22 cellular contexts compared by ENCODE assay signal in the genomic region with DNA sequence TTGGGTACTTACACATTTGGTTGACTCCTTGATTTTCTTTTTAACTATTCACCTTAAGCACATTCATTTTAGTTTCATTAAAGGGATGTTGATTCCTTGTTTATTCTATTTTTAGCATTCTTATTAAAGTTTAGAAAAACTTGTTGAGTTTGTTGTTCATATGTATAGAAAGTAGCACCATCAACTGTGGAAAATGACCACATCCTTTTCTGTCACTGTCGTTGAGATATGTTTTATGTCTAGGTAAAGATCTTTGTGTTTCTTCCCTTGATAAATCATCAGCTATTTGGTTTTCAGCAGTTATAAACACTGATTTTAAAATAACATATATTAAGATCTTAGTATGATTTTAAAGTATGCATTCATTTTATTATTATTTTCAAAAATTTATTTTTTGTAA. TPM values are rescaled to one million over a fixed set of nuclear protein-coding genes. Genes with fewer than 3 reads are reported as not detected.
DNase-seq lines count a peak whose midpoint lies in the region; ATAC-seq and FAIRE-seq lines count a peak whose summit lies in the region.
"Had no signal": no experiment of that assay in that cellular context is flagged by ENCODE, and none has a peak within 500 bp of the region (broad histone marks: within the 10 kb centered on the region; RNA-seq: fewer than 3 reads in every experiment).

No MANE protein-coding gene starts in this region.

- peak; percentile 28 for FAIRE-seq in G401.6 (lab: Jason Lieb, UNC)
- FAIRE-seq: A204.1, GM12891, GM18507 had no signal

- CTCF ChIA-PET in activated CD8-positive, alpha-beta memory T cell treated with anti-CD3 and anti-CD28 coated beads, Interleukin-2, amount 10 ng/mL, durations not matched to agents 7 days and 5 days (lab: Charles Lee): no interaction called here

- peaks cover 5% of the 10 kb centered on the region for H3K9me3 Mint-ChIP-seq in activated CD8-positive, alpha-beta memory T cell treated with anti-CD3 and anti-CD28 coated beads, Interleukin-2, amount 10 ng/mL, durations not matched to agents 7 days and 5 days (ENCODE audit: low read depth)
- peaks cover 12% of the 10 kb centered on the region for H3K9me3 Mint-ChIP-seq in T-helper 1 cell treated with Interleukin-12 subunit alpha and Interleukin-12 subunit beta and Interleukin-4 antibody, amounts not matched to agents 30 μg/mL and 1 μg/mL, for 36 hours
- no peaks in the 10 kb centered on the region for H3K9me3 Mint-ChIP-seq in immature natural killer cell
- H3K9me3 Mint-ChIP-seq: CD4-positive, CD25-positive, alpha-beta regulatory T cell; CD8-positive, alpha-beta T cell had no signal

- DNase-seq in activated CD8-positive, alpha-beta memory T cell treated with anti-CD3 and anti-CD28 coated beads, Interleukin-2, amount 10 ng/mL, durations not matched to agents 7 days and 5 days: no peak
- no peak for DNase-seq in activated CD8-positive, alpha-beta memory T cell treated with anti-CD3 and anti-CD28 coated beads, Interleukin-2, amount 50 U/mL, for 48 hours
- DNase-seq in immature natural killer cell: peak; percentile 8 to 12 (median 12)
- no peak for DNase-seq in NCI-H1436 (lab: John Stamatoyannopoulos, UW)
- no peak for DNase-seq in HuH-7.5 (ENCODE audit: low spot score)
- DNase-seq in NAMALWA (ENCODE audit: low spot score): no peak
- DNase-seq: Caco-2; CD4-positive, CD25-positive, alpha-beta regulatory T cell; CD8-positive, alpha-beta T cell; DMS 273 treated with DMSO at 0.1 percent for 48 hours; DMS79; EL; GF-D8; GOT3; H7; HCEC 1CT had no signal

- H3K4me1 Mint-ChIP-seq in activated CD8-positive, alpha-beta memory T cell treated with anti-CD3 and anti-CD28 coated beads, Interleukin-2, amount 10 ng/mL, durations not matched to agents 7 days and 5 days: peaks cover 15% of the 10 kb centered on the region
- peaks cover 22% of the 10 kb centered on the region for H3K4me1 Mint-ChIP-seq in T-helper 1 cell treated with Interleukin-12 subunit alpha and Interleukin-12 subunit beta and Interleukin-4 antibody, amounts not matched to agents 30 μg/mL and 1 μg/mL, for 36 hours (ENCODE audit: low read depth)
- H3K4me1 Mint-ChIP-seq in immature natural killer cell: peaks cover 54 to 93% of the 10 kb centered on the region in 2 donors

- no peak overlapping the region for H3K27ac Mint-ChIP-seq in activated CD8-positive, alpha-beta memory T cell treated with anti-CD3 and anti-CD28 coated beads, Interleukin-2, amount 10 ng/mL, durations not matched to agents 7 days and 5 days
- H3K27ac Mint-ChIP-seq in T-helper 1 cell treated with Interleukin-12 subunit alpha and Interleukin-12 subunit beta and Interleukin-4 antibody, amounts not matched to agents 30 μg/mL and 1 μg/mL, for 36 hours: peak overlapping the region; percentile 73
- peak overlapping the region; percentile 34 to 83 (median 70) for H3K27ac Mint-ChIP-seq in immature natural killer cell
- H3K27ac Mint-ChIP-seq: B cell; CD4-positive, CD25-positive, alpha-beta regulatory T cell; CD8-positive, alpha-beta T cell had no signal

- ATAC-seq in activated CD8-positive, alpha-beta memory T cell treated with anti-CD3 and anti-CD28 coated beads, Interleukin-2, amount 10 ng/mL, durations not matched to agents 7 days and 5 days: peak; percentile 45
- ATAC-seq: CD8-positive, alpha-beta T cell had no signal

- peaks cover 37% of the 10 kb centered on the region for H3K36me3 Mint-ChIP-seq in activated CD8-positive, alpha-beta memory T cell treated with anti-CD3 and anti-CD28 coated beads, Interleukin-2, amount 10 ng/mL, durations not matched to agents 7 days and 5 days
- peaks cover 37% of the 10 kb centered on the region for H3K36me3 Mint-ChIP-seq in T-helper 1 cell treated with Interleukin-12 subunit alpha and Interleukin-12 subunit beta and Interleukin-4 antibody, amounts not matched to agents 30 μg/mL and 1 μg/mL, for 36 hours (ENCODE audit: low read depth)
- H3K36me3 Mint-ChIP-seq in immature natural killer cell: peaks cover 26 to 29% (median 28%) of the 10 kb centered on the region in 3 donors

- H3K4me3 Mint-ChIP-seq in activated CD8-positive, alpha-beta memory T cell treated with anti-CD3 and anti-CD28 coated beads, Interleukin-2, amount 10 ng/mL, durations not matched to agents 7 days and 5 days: no peak overlapping the region
- no peak overlapping the region for H3K4me3 Mint-ChIP-seq in T-helper 1 cell treated with Interleukin-12 subunit alpha and Interleukin-12 subunit beta and Interleukin-4 antibody, amounts not matched to agents 30 μg/mL and 1 μg/mL, for 36 hours
- peak overlapping the region; percentile 22 to 59 (median 45) for H3K4me3 Mint-ChIP-seq in immature natural killer cell
- H3K4me3 Mint-ChIP-seq: B cell; CD4-positive, CD25-positive, alpha-beta regulatory T cell; CD8-positive, alpha-beta T cell had no signal

- no peaks in the 10 kb centered on the region for H3K27me3 Mint-ChIP-seq in activated CD8-positive, alpha-beta memory T cell treated with anti-CD3 and anti-CD28 coated beads, Interleukin-2, amount 10 ng/mL, durations not matched to agents 7 days and 5 days
- no peaks in the 10 kb centered on the region for H3K27me3 Mint-ChIP-seq in T-helper 1 cell treated with Interleukin-12 subunit alpha and Interleukin-12 subunit beta and Interleukin-4 antibody, amounts not matched to agents 30 μg/mL and 1 μg/mL, for 36 hours (ENCODE audit: low read depth)
- no peaks in the 10 kb centered on the region for H3K27me3 Mint-ChIP-seq in immature natural killer cell (ENCODE audit: low read depth in 3 of 3)
- H3K27me3 Mint-ChIP-seq: B cell; CD4-positive, CD25-positive, alpha-beta regulatory T cell had no signal

RNA-seq across cellular contexts. Expression of a gene that starts 25.1 kb away (rescaled TPM):
- 10 to 100 TPM; 29.4 to 40.3 TPM for total RNA-seq in activated CD8-positive, alpha-beta memory T cell treated with anti-CD3 and anti-CD28 coated beads, Interleukin-2, amount 10 ng/mL, durations not matched to agents 7 days and 5 days
- polyA plus RNA-seq in immature natural killer cell: 10 to 100 TPM; 10.2 to 18.9 (median 17.5) TPM

Comparison
In these comparisons a context has a peak if more than half of its experiments do, and no peak if none do; other contexts are left out.
1. DNase-seq: peak in immature natural killer cell (3 of 3); none in activated CD8-positive, alpha-beta memory T cell treated with anti-CD3 and anti-CD28 coated beads, Interleukin-2, amount 10 ng/mL, durations not matched to agents 7 days and 5 days (single experiment), activated CD8-positive, alpha-beta memory T cell treated with anti-CD3 and anti-CD28 coated beads, Interleukin-2, amount 50 U/mL, for 48 hours (single experiment), NCI-H1436 (single experiment), HuH-7.5 (single experiment) and NAMALWA (single experiment).
2. H3K4me3 Mint-ChIP-seq: peak in immature natural killer cell (5 of 5); none in activated CD8-positive, alpha-beta memory T cell treated with anti-CD3 and anti-CD28 coated beads, Interleukin-2, amount 10 ng/mL, durations not matched to agents 7 days and 5 days (single experiment) and T-helper 1 cell treated with Interleukin-12 subunit alpha and Interleukin-12 subunit beta and Interleukin-4 antibody, amounts not matched to agents 30 μg/mL and 1 μg/mL, for 36 hours (single experiment).